20 cellular contexts compared by ENCODE assay signal in the genomic region with DNA sequence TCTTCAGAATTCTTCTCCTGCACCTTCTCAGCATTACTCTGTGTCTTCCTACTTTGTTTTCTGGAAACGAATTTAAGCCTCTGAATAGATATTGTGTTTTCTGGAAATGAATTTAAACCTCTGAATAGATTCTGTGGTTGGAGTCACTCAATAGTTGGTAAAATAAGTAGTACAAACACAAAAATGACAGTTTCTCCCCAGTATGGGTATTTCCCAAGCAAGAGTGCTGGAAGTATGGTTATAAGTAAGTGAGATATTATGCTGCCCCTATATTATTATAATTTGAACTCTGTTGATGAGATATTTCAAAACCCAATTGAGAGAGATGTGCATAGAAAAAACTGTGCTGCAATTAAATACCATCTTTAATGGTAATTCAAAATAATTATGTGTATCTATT.
"Had no signal": no experiment of that assay in that cellular context is flagged by ENCODE, and none has a peak within 500 bp of the region (broad histone marks: within the 10 kb centered on the region; RNA-seq: fewer than 3 reads in every experiment).

No MANE protein-coding gene starts in this region.

- ATAC-seq: heart left ventricle; left lobe of liver; mucosa of descending colon; natural killer cell treated with Interleukin-12 subunit alpha and Interleukin-12 subunit beta and Interleukin-15 and Interleukin-18, amount 100 ng/mL, for 72 hours; pancreas; right lobe of liver; stimulated activated naive B cell treated with anti-CD40 and anti-IgM and Interleukin-4, amounts not matched to agents 10 μg/mL and 1 μg/mL and 100 μg/mL, for 72 hours; upper lobe of right lung had no signal

- H2AFZ ChIP-seq: hepatocyte had no signal

- H3K9me3 ChIP-seq: mucosa of descending colon, neutrophil, pancreas, right lobe of liver, transverse colon, upper lobe of right lung, uterus had no signal

- H3K4me3 ChIP-seq: dorsolateral prefrontal cortex, heart left ventricle, hepatocyte, lung, mucosa of descending colon, pancreas, right lobe of liver, transverse colon, upper lobe of right lung, uterus had no signal

- H3K4me2 ChIP-seq: hepatocyte had no signal

- H3K27ac ChIP-seq: dorsolateral prefrontal cortex, heart left ventricle, hepatocyte, neutrophil, pancreas, right lobe of liver, transverse colon, upper lobe of right lung, uterus had no signal

- DNase-seq: dorsolateral prefrontal cortex; effector CD4-positive, alpha-beta T cell; heart left ventricle; kidney; mucosa of descending colon; naive B cell; pancreas; right lobe of liver; small intestine; stimulated activated CD4-positive, alpha-beta T cell treated with anti-CD3 and anti-CD28 coated beads, Interleukin-15, amount 100 ng/mL, for 24 hours; stimulated activated CD4-positive, alpha-beta T cell treated with anti-CD3 and anti-CD28 coated beads, Interleukin-2, amount 100 ng/mL, for 48 hours; stimulated activated naive B cell treated with anti-CD40 and anti-IgM and Interleukin-4, amounts not matched to agents 10 μg/mL and 1 μg/mL and 100 μg/mL, for 72 hours; transverse colon; upper lobe of right lung; uterus had no signal

- H3K79me2 ChIP-seq: hepatocyte had no signal

- H3K36me3 ChIP-seq: heart left ventricle, neutrophil, pancreas, right lobe of liver, transverse colon, upper lobe of right lung, uterus had no signal

- H3K27me3 ChIP-seq: dorsolateral prefrontal cortex, heart left ventricle, hepatocyte, neutrophil, pancreas, right lobe of liver, transverse colon, upper lobe of right lung, uterus had no signal

- H3K4me1 ChIP-seq: heart left ventricle, pancreas, right lobe of liver, transverse colon, upper lobe of right lung, uterus had no signal
